Comparison of ENCODE assay signal across 1 cellular context in the genomic region with DNA sequence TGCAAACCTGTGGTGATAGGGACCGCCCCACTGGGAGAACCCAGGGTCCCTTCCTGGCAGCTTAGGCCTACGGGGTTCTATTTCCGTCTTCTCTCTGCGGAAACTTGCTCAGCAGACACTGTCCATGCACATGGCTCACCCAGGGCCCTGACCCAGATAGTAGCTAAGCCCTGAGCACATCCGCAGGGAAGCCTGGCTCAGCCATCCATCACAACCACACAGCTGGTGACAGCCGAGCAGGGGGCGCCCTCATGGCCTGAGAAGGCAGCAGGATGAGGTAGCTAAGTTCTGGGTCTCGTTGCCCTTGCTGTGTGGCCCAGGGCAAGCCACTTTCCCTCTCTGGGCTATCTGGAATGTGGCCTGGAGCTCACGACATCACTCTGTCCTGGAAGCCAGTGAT.
TF ChIP-seq lines count a peak whose summit lies in the region.

No MANE protein-coding gene starts in this region.

TF ChIP-seq in K562, 482 proteins besides CTCF, POLR2A, EP300 and RAD21:
- TF ChIP-seq, protein P1, sequence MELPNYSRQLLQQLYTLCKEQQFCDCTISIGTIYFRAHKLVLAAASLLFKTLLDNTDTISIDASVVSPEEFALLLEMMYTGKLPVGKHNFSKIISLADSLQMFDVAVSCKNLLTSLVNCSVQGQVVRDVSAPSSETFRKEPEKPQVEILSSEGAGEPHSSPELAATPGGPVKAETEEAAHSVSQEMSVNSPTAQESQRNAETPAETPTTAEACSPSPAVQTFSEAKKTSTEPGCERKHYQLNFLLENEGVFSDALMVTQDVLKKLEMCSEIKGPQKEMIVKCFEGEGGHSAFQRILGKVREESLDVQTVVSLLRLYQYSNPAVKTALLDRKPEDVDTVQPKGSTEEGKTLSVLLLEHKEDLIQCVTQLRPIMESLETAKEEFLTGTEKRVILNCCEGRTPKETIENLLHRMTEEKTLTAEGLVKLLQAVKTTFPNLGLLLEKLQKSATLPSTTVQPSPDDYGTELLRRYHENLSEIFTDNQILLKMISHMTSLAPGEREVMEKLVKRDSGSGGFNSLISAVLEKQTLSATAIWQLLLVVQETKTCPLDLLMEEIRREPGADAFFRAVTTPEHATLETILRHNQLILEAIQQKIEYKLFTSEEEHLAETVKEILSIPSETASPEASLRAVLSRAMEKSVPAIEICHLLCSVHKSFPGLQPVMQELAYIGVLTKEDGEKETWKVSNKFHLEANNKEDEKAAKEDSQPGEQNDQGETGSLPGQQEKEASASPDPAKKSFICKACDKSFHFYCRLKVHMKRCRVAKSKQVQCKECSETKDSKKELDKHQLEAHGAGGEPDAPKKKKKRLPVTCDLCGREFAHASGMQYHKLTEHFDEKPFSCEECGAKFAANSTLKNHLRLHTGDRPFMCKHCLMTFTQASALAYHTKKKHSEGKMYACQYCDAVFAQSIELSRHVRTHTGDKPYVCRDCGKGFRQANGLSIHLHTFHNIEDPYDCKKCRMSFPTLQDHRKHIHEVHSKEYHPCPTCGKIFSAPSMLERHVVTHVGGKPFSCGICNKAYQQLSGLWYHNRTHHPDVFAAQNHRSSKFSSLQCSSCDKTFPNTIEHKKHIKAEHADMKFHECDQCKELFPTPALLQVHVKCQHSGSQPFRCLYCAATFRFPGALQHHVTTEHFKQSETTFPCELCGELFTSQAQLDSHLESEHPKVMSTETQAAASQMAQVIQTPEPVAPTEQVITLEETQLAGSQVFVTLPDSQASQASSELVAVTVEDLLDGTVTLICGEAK (IDR thresholded peaks at IDR 0.05): no peak
- TF ChIP-seq, protein P1 (CRISPR knock-in tag; IDR thresholded peaks at IDR 0.05): no peak
- peak; percentile 39 for TF ChIP-seq ZFP36 (IDR thresholded peaks at IDR 0.05; ENCODE audit: low read depth, low read length, partially characterized antibody)
